Comparison of ENCODE assay signal across 9 cellular contexts in the genomic region with DNA sequence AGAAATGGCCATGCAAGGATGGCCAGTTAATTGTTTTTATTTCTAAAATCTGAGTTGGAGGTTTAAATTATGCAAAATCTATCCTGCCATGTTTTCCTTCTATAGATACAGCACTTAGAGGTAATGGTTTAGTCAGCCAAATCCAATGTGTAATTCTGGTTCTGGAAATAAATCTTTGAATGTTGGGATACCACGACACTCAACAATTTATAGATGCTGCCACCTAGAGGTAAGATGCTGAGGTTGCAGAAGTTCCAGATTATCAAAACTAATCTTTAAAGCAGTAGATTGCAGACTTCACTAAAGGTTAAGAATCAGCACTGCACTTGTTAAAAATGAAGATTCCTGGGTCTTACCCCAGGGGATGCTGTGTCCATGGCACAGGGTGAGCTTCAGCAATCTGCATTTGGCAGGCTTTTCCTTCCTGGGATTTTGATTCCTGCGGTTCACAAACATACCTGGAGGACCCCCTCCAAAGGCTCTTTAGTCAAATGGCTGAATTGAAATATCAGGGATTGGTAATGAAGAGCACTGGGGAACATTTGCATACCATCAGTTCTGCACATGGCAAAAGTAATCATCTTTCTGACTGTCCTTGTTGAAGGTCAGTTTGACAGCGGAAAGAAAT. TPM values are rescaled to one million over a fixed set of nuclear protein-coding genes. Genes with fewer than 3 reads are reported as not detected.
DNase-seq lines count a peak whose midpoint lies in the region; ATAC-seq and TF ChIP-seq lines count a peak whose summit lies in the region.
"Had no signal": no experiment of that assay in that cellular context is flagged by ENCODE, and none has a peak within 500 bp of the region (broad histone marks: within the 10 kb centered on the region; RNA-seq: fewer than 3 reads in every experiment).

No MANE protein-coding gene starts in this region.

- H3K9me3 Mint-ChIP-seq in activated T-cell treated with anti-CD3 and anti-CD28 coated beads, Interleukin-2, amount 50 U/mL, for 72 hours: peaks cover 0 to 2% of the 10 kb centered on the region in 2 donors
- H3K9me3 Mint-ChIP-seq: activated naive CD8-positive, alpha-beta T cell treated with anti-CD3 and anti-CD28 coated beads, Interleukin-2, amount 10 ng/mL, durations not matched to agents 7 days and 5 days had no signal

- H3K4me2 ChIP-seq in mammary epithelial cell (ENCODE audit: insufficient read depth, low read depth, low read length): no peak overlapping the region

- 67% methylated on average over 3 of the region's 3 CpGs for WGBS in mammary epithelial cell (ENCODE audit: low coverage, missing lambda C conversion rate)

- H3K4me3 ChIP-seq in right atrium auricular region: no peak overlapping the region
- no peak overlapping the region for H3K4me3 ChIP-seq in mammary epithelial cell (replicated peaks in 1 of 3; ENCODE audit: insufficient read depth in 1 of 3, low read depth in 2 of 3, low read length in 3 of 3)

- ATAC-seq in Right ventricle myocardium inferior (no peak), GM18520 (IDR thresholded peaks at IDR 0.05; ENCODE audit: unreplicated experiment) (no peak)
- no peak for ATAC-seq in activated T-cell treated with anti-CD3 and anti-CD28 coated beads, Interleukin-2, amount 50 U/mL, for 72 hours (replicated peaks in 1 of 2)

- H3K9me3 ChIP-seq in right atrium auricular region (no peaks in the 10 kb centered on the region), mammary epithelial cell (replicated peaks; ENCODE audit: insufficient read depth, low read length) (no peaks in the 10 kb centered on the region)

- H3K9ac ChIP-seq in mammary epithelial cell (ENCODE audit: insufficient read depth, low read length): no peak overlapping the region

- H4K20me1 ChIP-seq in mammary epithelial cell (ENCODE audit: insufficient read depth, low read length): no peaks in the 10 kb centered on the region

- DNase-seq in right atrium auricular region (ENCODE audit: low spot score) (no peak), Right ventricle myocardium inferior (ENCODE audit: missing footprints) (no peak), NCI-H1105 (lab: John Stamatoyannopoulos, UW) (peak; percentile 39), mammary epithelial cell (peak; percentile 26), middle frontal gyrus (ENCODE audit: extremely low spot score, low spot score) (peak; percentile 18), OCI-M2 (lab: John Stamatoyannopoulos, UW; ENCODE audit: unreplicated experiment) (no peak)
- DNase-seq in activated T-cell treated with anti-CD3 and anti-CD28 coated beads, Interleukin-2, amount 50 U/mL, for 72 hours: no peak
- DNase-seq: activated naive CD8-positive, alpha-beta T cell treated with anti-CD3 and anti-CD28 coated beads, Interleukin-2, amount 10 ng/mL, durations not matched to agents 7 days and 5 days had no signal

- intact Hi-C loops in Right ventricle myocardium inferior (cut with DNase I): no loop called here
- intact Hi-C loops in mammary epithelial cell (cut with micrococcal nuclease): loop anchor here (1.0 to 2.0 kb wide), 2 partner anchors 72 to 392 kb away; no protein-coding TSS in a partner anchor

- no peak overlapping the region for H2AFZ ChIP-seq in mammary epithelial cell (ENCODE audit: low read depth, low read length)

- H3K4me3 Mint-ChIP-seq in activated T-cell treated with anti-CD3 and anti-CD28 coated beads, Interleukin-2, amount 50 U/mL, for 72 hours: no peak overlapping the region
- H3K4me3 Mint-ChIP-seq: activated naive CD8-positive, alpha-beta T cell treated with anti-CD3 and anti-CD28 coated beads, Interleukin-2, amount 10 ng/mL, durations not matched to agents 7 days and 5 days had no signal

- no peak overlapping the region for H3K27ac Mint-ChIP-seq in activated T-cell treated with anti-CD3 and anti-CD28 coated beads, Interleukin-2, amount 50 U/mL, for 72 hours
- H3K27ac Mint-ChIP-seq: activated naive CD8-positive, alpha-beta T cell treated with anti-CD3 and anti-CD28 coated beads, Interleukin-2, amount 10 ng/mL, durations not matched to agents 7 days and 5 days had no signal

- H3K4me1 ChIP-seq in right atrium auricular region (no peaks in the 10 kb centered on the region), mammary epithelial cell (ENCODE audit: insufficient read depth, low read length) (no peaks in the 10 kb centered on the region)

- dilution Hi-C loops in mammary epithelial cell (cut with HindIII; ENCODE audit: low sequenced_read_pairs): no loop called here

- H3K36me3 ChIP-seq in right atrium auricular region (no peaks in the 10 kb centered on the region), mammary epithelial cell (ENCODE audit: insufficient read depth, low read length) (no peaks in the 10 kb centered on the region)

- H3K4me1 Mint-ChIP-seq in activated T-cell treated with anti-CD3 and anti-CD28 coated beads, Interleukin-2, amount 50 U/mL, for 72 hours (ENCODE audit: low read depth): no peaks in the 10 kb centered on the region
- H3K4me1 Mint-ChIP-seq: activated naive CD8-positive, alpha-beta T cell treated with anti-CD3 and anti-CD28 coated beads, Interleukin-2, amount 10 ng/mL, durations not matched to agents 7 days and 5 days had no signal

- no peaks in the 10 kb centered on the region for H3K36me3 Mint-ChIP-seq in activated T-cell treated with anti-CD3 and anti-CD28 coated beads, Interleukin-2, amount 50 U/mL, for 72 hours (ENCODE audit: insufficient read depth in 2 of 2)
- H3K36me3 Mint-ChIP-seq: activated naive CD8-positive, alpha-beta T cell treated with anti-CD3 and anti-CD28 coated beads, Interleukin-2, amount 10 ng/mL, durations not matched to agents 7 days and 5 days had no signal

- in situ Hi-C loops in mammary epithelial cell (cut with MboI; ENCODE audit: low sequenced_read_pairs in 2 of 2): loop anchor here in 1 of 2 donors (25.0 kb wide), 1 partner anchor 404 kb away; no protein-coding TSS in a partner anchor

- H3K27ac ChIP-seq in right atrium auricular region (no peak overlapping the region), mammary epithelial cell (ENCODE audit: insufficient read depth, low read depth, low read length) (no peak overlapping the region)

- H3K79me2 ChIP-seq in mammary epithelial cell (ENCODE audit: insufficient read depth, low read length): no peaks in the 10 kb centered on the region

- peaks cover 6% of the 10 kb centered on the region for H3K27me3 Mint-ChIP-seq in activated T-cell treated with anti-CD3 and anti-CD28 coated beads, Interleukin-2, amount 50 U/mL, for 72 hours (ENCODE audit: low read depth)

- TF ChIP-seq CTCF in right atrium auricular region (IDR thresholded peaks at IDR 0.05): peak; percentile 23 to 54
- peak; percentile 74 to 83 for TF ChIP-seq CTCF in mammary epithelial cell (conservative IDR thresholded peaks at IDR 0.05 in 1 of 2, IDR thresholded peaks at IDR 0.05 in 1 of 2; ENCODE audit: extremely low read depth in 1 of 2, insufficient read depth in 1 of 2, low read depth in 1 of 2, low read length in 2 of 2)

- H3K27me3 ChIP-seq in right atrium auricular region (no peaks in the 10 kb centered on the region), mammary epithelial cell (ENCODE audit: insufficient read depth, low read length) (no peaks in the 10 kb centered on the region)

- BruUV-seq in mammary epithelial cell (replicated peaks; lab: Mats Ljungman, UMichigan): no TSS peak

- CTCF ChIA-PET in mammary epithelial cell (lab: Charles Lee; ENCODE audit: low non-redundant PET): no interaction called here

RNA-seq across cellular contexts. Expression of a gene that starts 53.4 kb away (rescaled TPM):
- total RNA-seq in right atrium auricular region: under 1 TPM in 1 of 2 donors, not detected in 1; 0.47 TPM
- 0.24 TPM for total RNA-seq in Right ventricle myocardium inferior
- 1 to 10 TPM in 1 of 2 donors, not detected in 1; 2.5 TPM for total RNA-seq in mammary epithelial cell
- 2.7 TPM for polyA plus RNA-seq in mammary epithelial cell
- polyA minus RNA-seq in mammary epithelial cell: 7.8 TPM
- total RNA-seq in activated T-cell treated with anti-CD3 and anti-CD28 coated beads, Interleukin-2, amount 50 U/mL, for 72 hours: not detected
- total RNA-seq: activated naive CD8-positive, alpha-beta T cell treated with anti-CD3 and anti-CD28 coated beads, Interleukin-2, amount 10 ng/mL, durations not matched to agents 7 days and 5 days had no signal

Comparison
In these comparisons a context has a peak if more than half of its experiments do, and no peak if none do; other contexts are left out.
1. DNase-seq: peak in NCI-H1105 (single experiment), mammary epithelial cell (single experiment) and middle frontal gyrus (single experiment); none in right atrium auricular region (single experiment), Right ventricle myocardium inferior (single experiment), OCI-M2 (single experiment) and activated T-cell treated with anti-CD3 and anti-CD28 coated beads, Interleukin-2, amount 50 U/mL, for 72 hours (0 of 2).